2 cellular contexts compared by ENCODE assay signal in genomic region chr1:190119683-190120082, GRCh38.
TF ChIP-seq lines count a peak whose summit lies in the region.

No MANE protein-coding gene starts in this region.

TF ChIP-seq in SK-N-SH treated with all-trans-retinoic acid at 6 μM for 48 hours, 23 proteins besides CTCF, POLR2A, EP300 and RAD21 (continued from another document):
- TF ChIP-seq CSRNP3 (CRISPR knock-in tag; IDR thresholded peaks at IDR 0.05): no peak
- TF ChIP-seq TSHZ2 (CRISPR knock-in tag; IDR thresholded peaks at IDR 0.05): no peak
- no peak for TF ChIP-seq ISL1 (CRISPR knock-in tag; IDR thresholded peaks at IDR 0.05)
- no peak for TF ChIP-seq ZNF565 (CRISPR knock-in tag; conservative IDR thresholded peaks at IDR 0.05; ENCODE audit: low read depth)
- no peak for TF ChIP-seq CSDC2 (CRISPR knock-in tag; IDR thresholded peaks at IDR 0.05)
- no peak for TF ChIP-seq ZNF8 (CRISPR knock-in tag; IDR thresholded peaks at IDR 0.05)
- no peak for TF ChIP-seq ZNF70 (CRISPR knock-in tag; IDR thresholded peaks at IDR 0.05)
- TF ChIP-seq PPARA (CRISPR knock-in tag; IDR thresholded peaks at IDR 0.05; ENCODE audit: borderline replicate concordance): no peak

TF ChIP-seq in SK-N-SH, 30 proteins besides CTCF, POLR2A, EP300 and RAD21 (continued from another document):
- no peak for TF ChIP-seq REST (IDR thresholded peaks at IDR 0.05; ENCODE audit: low read depth, low read length)
- no peak for TF ChIP-seq GABPA (IDR thresholded peaks at IDR 0.05; ENCODE audit: low read depth)
- TF ChIP-seq SIN3A (IDR thresholded peaks at IDR 0.05; ENCODE audit: borderline replicate concordance, low read depth, low read length): no peak
- TF ChIP-seq USF2 (IDR thresholded peaks at IDR 0.05; ENCODE audit: borderline replicate concordance, low read depth, low read length): no peak
- TF ChIP-seq JUND (IDR thresholded peaks at IDR 0.05): no peak
- TF ChIP-seq TEAD4 (IDR thresholded peaks at IDR 0.05; ENCODE audit: borderline replicate concordance, insufficient read depth): no peak
- no peak for TF ChIP-seq YY1 (IDR thresholded peaks at IDR 0.05; ENCODE audit: low read depth)
- no peak for TF ChIP-seq TCF12 (IDR thresholded peaks at IDR 0.05)
